In the genomic region with DNA sequence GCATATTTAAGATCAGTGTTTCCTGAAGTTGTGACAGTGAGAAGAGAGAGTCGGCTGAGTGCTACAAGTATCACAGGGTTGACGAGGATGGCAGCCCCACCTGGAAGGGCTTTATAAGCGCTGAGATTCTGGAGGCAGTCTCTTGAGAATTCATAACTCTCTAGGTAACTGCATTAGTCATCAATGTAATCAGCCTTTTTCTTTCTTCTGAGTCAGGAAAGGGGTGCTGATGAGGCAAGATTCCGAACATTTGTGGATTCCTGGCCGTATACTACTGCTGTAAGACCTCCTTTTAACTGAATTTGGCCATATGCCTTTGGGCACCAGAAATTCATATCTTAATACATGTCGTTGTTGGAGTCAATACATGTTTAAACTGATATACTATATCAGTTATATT, we compare ENCODE assay signal across 19 cellular contexts. TPM values are rescaled to one million over a fixed set of nuclear protein-coding genes. Genes with fewer than 3 reads are reported as not detected.
DNase-seq lines count a peak whose midpoint lies in the region; ATAC-seq, FAIRE-seq and TF ChIP-seq lines count a peak whose summit lies in the region.
"Had no signal": no experiment of that assay in that cellular context is flagged by ENCODE, and none has a peak within 500 bp of the region (broad histone marks: within the 10 kb centered on the region; RNA-seq: fewer than 3 reads in every experiment).

No MANE protein-coding gene starts in this region.

- H3K9me3 Mint-ChIP-seq in activated T-helper 2 cell treated with anti-CD3 and anti-CD28 coated beads, Interferon-gamma antibody, Interleukin-2, Interleukin-4, amounts not matched to agents 10 μg/mL and 5 μg/mL and 100 μg/mL, durations not matched to agents 14 hours and 24 hours and 36 hours = no peaks in the 10 kb centered on the region
- H3K9me3 Mint-ChIP-seq: CD4-positive, alpha-beta memory T cell had no signal

- CTCF ChIA-PET in RWPE1 (lab: Yijun Ruan, JAX) = interaction anchor here (0.6 to 6.0 kb wide), 5 partner anchors 27 to 126 kb away, joined by 3 to 99 read pairs (median 4); no protein-coding TSS in a partner anchor

- peaks cover 12% of the 10 kb centered on the region for H3K27me3 Mint-ChIP-seq in activated T-helper 2 cell treated with anti-CD3 and anti-CD28 coated beads, Interferon-gamma antibody, Interleukin-2, Interleukin-4, amounts not matched to agents 10 μg/mL and 5 μg/mL and 100 μg/mL, durations not matched to agents 14 hours and 24 hours and 36 hours (ENCODE audit: low read depth)

- no peaks in the 10 kb centered on the region for H3K9me3 ChIP-seq in mucosa of descending colon
- H3K9me3 ChIP-seq: SJCRH30 had no signal

- DNase-seq in H54 (ENCODE audit: insufficient read length, low spot score) = peak; percentile 21
- DNase-seq in RWPE1 (ENCODE audit: low spot score) = peak; percentile 74
- DNase-seq in bronchial epithelial cell (ENCODE audit: low read depth) = peak; percentile 84
- peak; percentile 44 for DNase-seq in non-pigmented ciliary epithelial cell (ENCODE audit: low read depth)
- no peak for DNase-seq in stimulated activated CD4-positive, alpha-beta T cell treated with anti-CD3 and anti-CD28 coated beads, Interleukin-15, amount 100 ng/mL, for 24 hours
- no peak for DNase-seq in H4 (ENCODE audit: low spot score)
- no peak for DNase-seq in mucosa of descending colon
- no peak for DNase-seq in activated T-helper 2 cell treated with anti-CD3 and anti-CD28 coated beads, Interferon-gamma antibody, Interleukin-2, Interleukin-4, amounts not matched to agents 10 μg/mL and 5 μg/mL and 100 μg/mL, durations not matched to agents 14 hours and 24 hours and 36 hours (ENCODE audit: low spot score)
- DNase-seq: CD4-positive, alpha-beta memory T cell; DMS79; GF-D8; KBM-7; NCI-H2029; NCI-H2171 treated with DMSO at 0.1 percent for 48 hours; NCI-H510A treated with DMSO at 0.1 percent for 48 hours; SJCRH30 had no signal

- H3K4me1 Mint-ChIP-seq in activated T-helper 2 cell treated with anti-CD3 and anti-CD28 coated beads, Interferon-gamma antibody, Interleukin-2, Interleukin-4, amounts not matched to agents 10 μg/mL and 5 μg/mL and 100 μg/mL, durations not matched to agents 14 hours and 24 hours and 36 hours (ENCODE audit: low read depth) = peaks cover 3% of the 10 kb centered on the region
- H3K4me1 Mint-ChIP-seq: B cell had no signal

- H3K36me3 ChIP-seq in bronchial epithelial cell (ENCODE audit: control insufficient read depth, insufficient read depth, low read length) = no peaks in the 10 kb centered on the region
- H3K36me3 ChIP-seq in mucosa of descending colon (ENCODE audit: low read depth) = no peaks in the 10 kb centered on the region
- H3K36me3 ChIP-seq: SJCRH30 had no signal

- H3K4me3 ChIP-seq in bronchial epithelial cell (ENCODE audit: low read depth, low read length) (no peak overlapping the region), mucosa of descending colon (no peak overlapping the region)
- H3K4me3 ChIP-seq: SJCRH30 had no signal

- TF ChIP-seq CTCF in RWPE1 (conservative IDR thresholded peaks at IDR 0.05; ENCODE audit: low read depth) (no peak), bronchial epithelial cell (IDR thresholded peaks at IDR 0.05; ENCODE audit: insufficient read depth, low read length, severe bottlenecking) (no peak), mucosa of descending colon (IDR thresholded peaks at IDR 0.05) (no peak)

- peaks cover 1% of the 10 kb centered on the region for H3K27me3 ChIP-seq in bronchial epithelial cell (ENCODE audit: control insufficient read depth, insufficient read depth, low read length)
- H3K27me3 ChIP-seq: SJCRH30 had no signal

- H3K27ac ChIP-seq in RWPE1 = no peak overlapping the region
- H3K27ac ChIP-seq: SJCRH30 had no signal

- no peaks in the 10 kb centered on the region for H3K36me3 Mint-ChIP-seq in activated T-helper 2 cell treated with anti-CD3 and anti-CD28 coated beads, Interferon-gamma antibody, Interleukin-2, Interleukin-4, amounts not matched to agents 10 μg/mL and 5 μg/mL and 100 μg/mL, durations not matched to agents 14 hours and 24 hours and 36 hours (ENCODE audit: low read depth)

- no peak overlapping the region for H3K27ac Mint-ChIP-seq in activated T-helper 2 cell treated with anti-CD3 and anti-CD28 coated beads, Interferon-gamma antibody, Interleukin-2, Interleukin-4, amounts not matched to agents 10 μg/mL and 5 μg/mL and 100 μg/mL, durations not matched to agents 14 hours and 24 hours and 36 hours
- H3K27ac Mint-ChIP-seq: B cell; CD4-positive, alpha-beta memory T cell had no signal

- no peak for ATAC-seq in mucosa of descending colon
- ATAC-seq: HCT116 had no signal

- TF ChIP-seq POLR2A in H54 (IDR thresholded peaks at IDR 0.05; ENCODE audit: low read depth, low read length) = no peak

- no peaks in the 10 kb centered on the region for H3K4me1 ChIP-seq in mucosa of descending colon (ENCODE audit: low read depth)
- H3K4me1 ChIP-seq: SJCRH30 had no signal

- POLR2A ChIA-PET in RWPE1 (lab: Yijun Ruan, JAX; ENCODE audit: low non-redundant PET) = no interaction called here

- FAIRE-seq in H54 (lab: Jason Lieb, UNC) (peak; percentile 79), bronchial epithelial cell (lab: Jason Lieb, UNC) (no peak)
- FAIRE-seq: RCC 7860 had no signal

- H3K4me3 Mint-ChIP-seq in activated T-helper 2 cell treated with anti-CD3 and anti-CD28 coated beads, Interferon-gamma antibody, Interleukin-2, Interleukin-4, amounts not matched to agents 10 μg/mL and 5 μg/mL and 100 μg/mL, durations not matched to agents 14 hours and 24 hours and 36 hours (ENCODE audit: low read depth) = no peak overlapping the region
- H3K4me3 Mint-ChIP-seq: B cell; CD4-positive, alpha-beta memory T cell had no signal

- intact Hi-C loops in mucosa of descending colon (cut with DNase I, micrococcal nuclease) = loop anchor here in 1 of 2 donors (5.0 kb wide), 1 partner anchor 65 kb away; no protein-coding TSS in a partner anchor
- intact Hi-C loops in activated T-helper 2 cell treated with anti-CD3 and anti-CD28 coated beads, Interferon-gamma antibody, Interleukin-2, Interleukin-4, amounts not matched to agents 10 μg/mL and 5 μg/mL and 100 μg/mL, durations not matched to agents 14 hours and 24 hours and 36 hours (cut with micrococcal nuclease) = no loop called here

RNA-seq across cellular contexts. Expression of a gene that starts 6.6 kb away (rescaled TPM):
- total RNA-seq in bronchial epithelial cell = 37.6 and 56.3 TPM in 2 replicates
- total RNA-seq in H4 (2014; rRNA removed; shearing (Covaris generic)) = 22.1 and 27.5 TPM in 2 replicates
- total RNA-seq in mucosa of descending colon = 10 to 100 TPM; 37.8 to 58.9 (median 41.7) TPM
- total RNA-seq in activated T-helper 2 cell treated with anti-CD3 and anti-CD28 coated beads, Interferon-gamma antibody, Interleukin-2, Interleukin-4, amounts not matched to agents 10 μg/mL and 5 μg/mL and 100 μg/mL, durations not matched to agents 14 hours and 24 hours and 36 hours = 34.8 and 37.2 TPM in 2 replicates

Comparison
In these comparisons a context has a peak if more than half of its experiments do, and no peak if none do; other contexts are left out.
1. DNase-seq: peak in H54 (single experiment), RWPE1 (single experiment), bronchial epithelial cell (single experiment) and non-pigmented ciliary epithelial cell (single experiment); none in stimulated activated CD4-positive, alpha-beta T cell treated with anti-CD3 and anti-CD28 coated beads, Interleukin-15, amount 100 ng/mL, for 24 hours (single experiment), H4 (single experiment), mucosa of descending colon (0 of 3) and activated T-helper 2 cell treated with anti-CD3 and anti-CD28 coated beads, Interferon-gamma antibody, Interleukin-2, Interleukin-4, amounts not matched to agents 10 μg/mL and 5 μg/mL and 100 μg/mL, durations not matched to agents 14 hours and 24 hours and 36 hours (single experiment).